ENCODE assay signal across 33 cellular contexts in the genomic region with DNA sequence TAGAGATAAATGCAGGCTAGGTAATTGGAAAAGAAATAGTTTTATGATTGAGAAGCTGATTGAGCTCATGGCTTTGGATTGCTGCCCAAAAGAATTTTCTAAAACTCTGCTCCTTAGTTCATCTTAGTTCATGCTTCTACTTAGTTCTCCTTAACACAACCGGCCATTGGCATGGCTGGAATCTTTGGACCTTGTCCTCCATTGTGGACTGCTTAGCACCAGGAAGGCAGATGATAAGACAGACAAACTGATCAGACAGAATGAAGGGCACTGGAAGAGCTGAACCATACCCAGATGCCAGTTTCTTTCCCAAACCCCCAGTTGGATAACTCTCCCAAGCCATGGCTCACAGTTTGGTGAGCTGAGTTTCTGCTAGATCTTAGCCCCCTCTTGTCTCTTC.
"Had no signal": no experiment of that assay in that cellular context is flagged by ENCODE, and none has a peak within 500 bp of the region (broad histone marks: within the 10 kb centered on the region; RNA-seq: fewer than 3 reads in every experiment).

No MANE protein-coding gene starts in this region.

- FAIRE-seq: RCC 7860 had no signal

- H3K4me3 Mint-ChIP-seq: activated CD4-positive, alpha-beta T cell treated with anti-CD3 and anti-CD28 coated beads, Interleukin-2, amount 10 ng/mL, durations not matched to agents 7 days and 5 days; activated CD8-positive, alpha-beta T cell treated with anti-CD3 and anti-CD28 coated beads, Interleukin-2, amount 10 ng/mL, durations not matched to agents 7 days and 5 days; activated naive CD8-positive, alpha-beta T cell treated with anti-CD3 and anti-CD28 coated beads, Interleukin-2, amount 10 ng/mL, durations not matched to agents 7 days and 5 days; activated T-cell treated with anti-CD3 and anti-CD28 coated beads, Interleukin-2, amount 50 U/mL, for 24 hours; activated T-helper 1 cell treated with anti-CD3 and anti-CD28 coated beads, Interleukin-12 subunit alpha, Interleukin-12 subunit beta, Interleukin-2, Interleukin-4 antibody, amounts not matched to agents 30 ng/mL and 10 ng/mL and 1 ng/mL, durations not matched to agents 14 hours and 24 hours and 36 hours had no signal

- H3K27me3 Mint-ChIP-seq: activated naive CD8-positive, alpha-beta T cell treated with anti-CD3 and anti-CD28 coated beads, Interleukin-2, amount 10 ng/mL, durations not matched to agents 7 days and 5 days; activated T-cell treated with anti-CD3 and anti-CD28 coated beads, Interleukin-2, amount 50 U/mL, for 24 hours had no signal

- H3K4me1 ChIP-seq: breast epithelium had no signal

- H3K27ac Mint-ChIP-seq: activated CD4-positive, alpha-beta T cell treated with anti-CD3 and anti-CD28 coated beads, Interleukin-2, amount 10 ng/mL, durations not matched to agents 7 days and 5 days; activated CD8-positive, alpha-beta T cell treated with anti-CD3 and anti-CD28 coated beads, Interleukin-2, amount 10 ng/mL, durations not matched to agents 7 days and 5 days; activated naive CD8-positive, alpha-beta T cell treated with anti-CD3 and anti-CD28 coated beads, Interleukin-2, amount 10 ng/mL, durations not matched to agents 7 days and 5 days; activated T-cell treated with anti-CD3 and anti-CD28 coated beads, Interleukin-2, amount 50 U/mL, for 24 hours had no signal

- H3K27ac ChIP-seq: ascending aorta, body of pancreas, breast epithelium, KMS-11, PC-9, RWPE1, SJCRH30, SK-N-MC, WERI-Rb-1 had no signal

- H3K4me2 ChIP-seq: KMS-11, PC-9 had no signal

- ATAC-seq: activated CD8-positive, alpha-beta T cell treated with anti-CD3 and anti-CD28 coated beads, Interleukin-2, amount 10 ng/mL, durations not matched to agents 7 days and 5 days; body of pancreas had no signal

- H3K4me3 ChIP-seq: ascending aorta, body of pancreas, breast epithelium, PC-9, SJCRH30, SK-N-MC had no signal

- DNase-seq: activated CD4-positive, alpha-beta T cell treated with anti-CD3 and anti-CD28 coated beads for 1 hour; activated CD4-positive, alpha-beta T cell treated with anti-CD3 and anti-CD28 coated beads, Interleukin-2, amount 10 ng/mL, durations not matched to agents 7 days and 5 days; activated CD4-positive, alpha-beta T cell treated with anti-CD3 and anti-CD28 coated beads, Interleukin-2, amount 50 U/mL, for 48 hours; activated CD4-positive, CD25-positive, alpha-beta regulatory T cell; activated CD8-positive, alpha-beta T cell treated with anti-CD3 and anti-CD28 coated beads, Interleukin-2, amount 10 ng/mL, durations not matched to agents 7 days and 5 days; activated effector memory CD4-positive, alpha-beta T cell treated with Interleukin-2 at 50 U/mL for 16 hours; activated naive CD4-positive, alpha-beta T cell treated with anti-CD3 and anti-CD28 coated beads, Interleukin-2, amount 50 U/mL, for 16 hours; activated naive CD8-positive, alpha-beta T cell treated with anti-CD3 and anti-CD28 coated beads, Interleukin-2, amount 10 ng/mL, durations not matched to agents 7 days and 5 days; activated T-cell treated with anti-CD3 and anti-CD28 coated beads, Interleukin-2, amount 50 U/mL, for 24 hours; amygdala; body of pancreas; caudate nucleus; cerebellar nuclear complex; NCI-H1092 treated with DMSO at 0.1 percent for 48 hours; NCI-H1417 treated with DMSO at 0.1 percent for 48 hours; NCI-H187 treated with DMSO at 0.1 percent for 48 hours; NCI-H2081 treated with DMSO at 0.1 percent for 48 hours; NCI-H510A; NCI-H526; NCI-H748 treated with DMSO at 0.1 percent for 48 hours; NK-92 treated with Interleukin-12 subunit alpha and Interleukin-12 subunit beta, amount 100 ng/mL, for 24 hours; PC-9; SHP77; SJCRH30; T1000; WERI-Rb-1 had no signal

- H3K9me3 ChIP-seq: ascending aorta, body of pancreas, breast epithelium, SJCRH30 had no signal

- H3K36me3 ChIP-seq: ascending aorta, breast epithelium, SJCRH30, WERI-Rb-1 had no signal

- H3K9ac ChIP-seq: KMS-11 had no signal

- H3K27me3 ChIP-seq: ascending aorta, body of pancreas, breast epithelium, SJCRH30 had no signal

- H2AFZ ChIP-seq: PC-9 had no signal

- H3K9me3 Mint-ChIP-seq: activated CD4-positive, alpha-beta T cell treated with anti-CD3 and anti-CD28 coated beads, Interleukin-2, amount 10 ng/mL, durations not matched to agents 7 days and 5 days; activated naive CD8-positive, alpha-beta T cell treated with anti-CD3 and anti-CD28 coated beads, Interleukin-2, amount 10 ng/mL, durations not matched to agents 7 days and 5 days; activated T-cell treated with anti-CD3 and anti-CD28 coated beads, Interleukin-2, amount 50 U/mL, for 24 hours had no signal
